In genomic region chr6:25701807-25702206, GRCh38 we compare ENCODE assay signal across 39 cellular contexts. TPM values are rescaled to one million over a fixed set of nuclear protein-coding genes. Genes with fewer than 3 reads are reported as not detected.
"Had no signal": no experiment of that assay in that cellular context is flagged by ENCODE, and none has a peak within 500 bp of the region (broad histone marks: within the 10 kb centered on the region; RNA-seq: fewer than 3 reads in every experiment).

No MANE protein-coding gene starts in this region.

- H3K36me3 Mint-ChIP-seq: activated naive CD8-positive, alpha-beta T cell had no signal

- H3K4me1 ChIP-seq: esophagus squamous epithelium, gastroesophageal sphincter had no signal

- H3K36me3 ChIP-seq: brain microvascular endothelial cell, esophagus squamous epithelium, gastroesophageal sphincter had no signal

- H3K27ac Mint-ChIP-seq: activated CD4-positive, alpha-beta T cell treated with anti-CD3 and anti-CD28 coated beads for 36 hours; activated CD4-positive, alpha-beta T cell treated with anti-CD3 and anti-CD28 coated beads, Interleukin-2, amount 10 ng/mL, durations not matched to agents 24 days and 14 days; activated CD8-positive, alpha-beta T cell treated with anti-CD3 and anti-CD28 coated beads for 36 hours; activated naive CD8-positive, alpha-beta T cell; activated T-helper 17 cell treated with anti-CD3 and anti-CD28 coated beads, Interleukin-2, amount 50 U/mL, for 72 hours; dendritic cell treated with granulocyte-macrophage colony-stimulating factor and Interleukin-4, amounts not matched to agents 40 ng/mL and 50 ng/mL, for 4 days; T-helper 17 cell; T-helper 2 cell treated with Interferon-gamma antibody and Interleukin-4, amounts not matched to agents 5 μg/mL and 100 μg/mL, for 36 hours had no signal

- H3K27me3 ChIP-seq: brain microvascular endothelial cell, esophagus squamous epithelium, gastroesophageal sphincter had no signal

- H3K4me3 ChIP-seq: coronary artery, dorsolateral prefrontal cortex, esophagus squamous epithelium, gastroesophageal sphincter had no signal

- ATAC-seq: activated CD4-positive, alpha-beta T cell treated with anti-CD3 and anti-CD28 coated beads for 36 hours; activated CD8-positive, alpha-beta T cell treated with anti-CD3 and anti-CD28 coated beads for 36 hours; activated T-cell treated with anti-CD3 and anti-CD28 coated beads, Interleukin-2, amount 50 U/mL, for 4 hours; activated T-helper 17 cell treated with anti-CD3 and anti-CD28 coated beads, Interleukin-2, amount 50 U/mL, for 72 hours; gastroesophageal sphincter; T-helper 17 cell had no signal

- H3K9me3 Mint-ChIP-seq: activated CD4-positive, alpha-beta T cell treated with anti-CD3 and anti-CD28 coated beads, Interleukin-2, amount 10 ng/mL, durations not matched to agents 24 days and 14 days; activated CD8-positive, alpha-beta T cell treated with anti-CD3 and anti-CD28 coated beads for 36 hours; activated T-cell treated with anti-CD3 and anti-CD28 coated beads, Interleukin-2, amount 50 U/mL, for 4 hours; activated T-helper 17 cell treated with anti-CD3 and anti-CD28 coated beads, Interleukin-2, amount 50 U/mL, for 72 hours; central memory CD8-positive, alpha-beta T cell; dendritic cell treated with granulocyte-macrophage colony-stimulating factor and Interleukin-4, amounts not matched to agents 40 ng/mL and 50 ng/mL, for 4 days; T-helper 2 cell treated with Interferon-gamma antibody and Interleukin-4, amounts not matched to agents 5 μg/mL and 100 μg/mL, for 36 hours had no signal

- H3K4me3 Mint-ChIP-seq: activated CD4-positive, alpha-beta T cell treated with anti-CD3 and anti-CD28 coated beads for 36 hours; activated CD4-positive, alpha-beta T cell treated with anti-CD3 and anti-CD28 coated beads, Interleukin-2, amount 10 ng/mL, durations not matched to agents 24 days and 14 days; activated CD8-positive, alpha-beta T cell treated with anti-CD3 and anti-CD28 coated beads for 36 hours; activated naive CD8-positive, alpha-beta T cell; activated T-cell treated with anti-CD3 and anti-CD28 coated beads, Interleukin-2, amount 50 U/mL, for 4 hours; activated T-helper 17 cell treated with anti-CD3 and anti-CD28 coated beads, Interleukin-2, amount 50 U/mL, for 72 hours; central memory CD8-positive, alpha-beta T cell; dendritic cell treated with granulocyte-macrophage colony-stimulating factor and Interleukin-4, amounts not matched to agents 40 ng/mL and 50 ng/mL, for 4 days; T-helper 17 cell; T-helper 2 cell treated with Interferon-gamma antibody and Interleukin-4, amounts not matched to agents 5 μg/mL and 100 μg/mL, for 36 hours had no signal

- H3K27ac ChIP-seq: brain microvascular endothelial cell, coronary artery, dorsolateral prefrontal cortex, epithelial cell of prostate, esophagus squamous epithelium, gastroesophageal sphincter had no signal

- H3K9me3 ChIP-seq: esophagus squamous epithelium, gastroesophageal sphincter had no signal

- DNase-seq: activated CD4-positive, alpha-beta T cell treated with anti-CD3 and anti-CD28 coated beads for 36 hours; activated CD4-positive, alpha-beta T cell treated with anti-CD3 and anti-CD28 coated beads, Interleukin-2, amount 10 ng/mL, durations not matched to agents 24 days and 14 days; activated CD4-positive, alpha-beta T cell treated with anti-CD3 and anti-CD28 coated beads, Interleukin-2, amount 50 U/mL, for 48 hours; activated CD4-positive, CD25-positive, alpha-beta regulatory T cell; activated CD4-positive, CD25-positive, alpha-beta regulatory T cell treated with anti-CD3 and anti-CD28 coated beads, Interleukin-2, amount 50 U/mL, for 72 hours; activated CD8-positive, alpha-beta memory T cell treated with anti-CD3 and anti-CD28 coated beads for 24 hours; activated CD8-positive, alpha-beta T cell treated with anti-CD3 and anti-CD28 coated beads for 36 hours; activated effector memory CD4-positive, alpha-beta T cell treated with Interleukin-2 at 50 U/mL for 16 hours; activated gamma-delta T cell treated with Interleukin-2 at 50 U/mL for 16 hours; activated naive CD4-positive, alpha-beta T cell treated with anti-CD3 and anti-CD28 coated beads, Interleukin-2, amount 50 U/mL, for 16 hours; activated naive CD4-positive, alpha-beta T cell treated with Interleukin-2 at 50 U/mL for 16 hours; activated T-cell treated with anti-CD3 and anti-CD28 coated beads, Interleukin-2, amount 50 U/mL, for 4 hours; amniotic stem cell; anterior cingulate cortex; brain microvascular endothelial cell; dorsolateral prefrontal cortex; effector memory CD4-positive, alpha-beta T cell; esophagus squamous epithelium; foreskin melanocyte; head of caudate nucleus; T-helper 1 cell; T-helper 17 cell; T1000 had no signal

- H3K4me1 Mint-ChIP-seq: activated CD4-positive, alpha-beta T cell treated with anti-CD3 and anti-CD28 coated beads for 36 hours; activated CD4-positive, alpha-beta T cell treated with anti-CD3 and anti-CD28 coated beads, Interleukin-2, amount 10 ng/mL, durations not matched to agents 24 days and 14 days; activated T-helper 17 cell treated with anti-CD3 and anti-CD28 coated beads, Interleukin-2, amount 50 U/mL, for 72 hours; central memory CD8-positive, alpha-beta T cell had no signal

RNA-seq across cellular contexts. Expression of gene SCGN, which starts 49.8 kb away (rescaled TPM):
- total RNA-seq: activated CD4-positive, alpha-beta T cell treated with anti-CD3 and anti-CD28 coated beads for 36 hours; activated CD4-positive, alpha-beta T cell treated with anti-CD3 and anti-CD28 coated beads, Interleukin-2, amount 10 ng/mL, durations not matched to agents 24 days and 14 days; activated CD8-positive, alpha-beta T cell treated with anti-CD3 and anti-CD28 coated beads for 36 hours; activated T-cell treated with anti-CD3 and anti-CD28 coated beads, Interleukin-2, amount 50 U/mL, for 4 hours; activated T-helper 17 cell treated with anti-CD3 and anti-CD28 coated beads, Interleukin-2, amount 50 U/mL, for 72 hours; astrocyte; bronchial epithelial cell; cardiac septum; endothelial cell of umbilical vein; esophagus squamous epithelium; fibroblast of lung; fibroblast of villous mesenchyme; T-helper 17 cell had no signal
- polyA plus RNA-seq: endothelial cell of umbilical vein, fibroblast of lung had no signal

RNA-seq across cellular contexts. Expression of gene SLC17A4, which starts 52.7 kb away (rescaled TPM):
- total RNA-seq: activated CD4-positive, alpha-beta T cell treated with anti-CD3 and anti-CD28 coated beads for 36 hours; activated CD4-positive, alpha-beta T cell treated with anti-CD3 and anti-CD28 coated beads, Interleukin-2, amount 10 ng/mL, durations not matched to agents 24 days and 14 days; activated CD8-positive, alpha-beta T cell treated with anti-CD3 and anti-CD28 coated beads for 36 hours; activated T-cell treated with anti-CD3 and anti-CD28 coated beads, Interleukin-2, amount 50 U/mL, for 4 hours; activated T-helper 17 cell treated with anti-CD3 and anti-CD28 coated beads, Interleukin-2, amount 50 U/mL, for 72 hours; astrocyte; bronchial epithelial cell; cardiac septum; cerebellum; endothelial cell of umbilical vein; esophagus squamous epithelium; fibroblast of lung; fibroblast of villous mesenchyme; gastroesophageal sphincter; T-helper 17 cell had no signal
- polyA plus RNA-seq: endothelial cell of umbilical vein, esophagus, fibroblast of lung had no signal
